In genomic region chr16:88535181-88535856, GRCh38 we compare ENCODE assay signal across 9 cellular contexts. TPM values are rescaled to one million over a fixed set of nuclear protein-coding genes. Genes with fewer than 3 reads are reported as not detected.
DNase-seq lines count a peak whose midpoint lies in the region; ATAC-seq and TF ChIP-seq lines count a peak whose summit lies in the region.
"Had no signal": no experiment of that assay in that cellular context is flagged by ENCODE, and none has a peak within 500 bp of the region (broad histone marks: within the 10 kb centered on the region; RNA-seq: fewer than 3 reads in every experiment).

No MANE protein-coding gene starts in this region.

- H3K4me2 ChIP-seq in BLaER1: peak overlapping the region; percentile 97
- H3K4me2 ChIP-seq in MM.1S (ENCODE audit: low read depth, low read length): peak overlapping the region; percentile 54; the same call in 1 of the 2 replicates
- H3K4me2 ChIP-seq in neural cell (ENCODE audit: low read length): no peak overlapping the region

- peaks cover 60% of the 10 kb centered on the region for H3K4me1 ChIP-seq in BLaER1
- H3K4me1 ChIP-seq in MM.1S (ENCODE audit: low read length): no peaks in the 10 kb centered on the region

- H4K20me1 ChIP-seq in BLaER1 (peaks cover 9% of the 10 kb centered on the region), MM.1S (ENCODE audit: insufficient read depth, low read length) (no peaks in the 10 kb centered on the region), neural cell (ENCODE audit: insufficient read depth) (no peaks in the 10 kb centered on the region)

- H3K79me2 ChIP-seq in MM.1S (ENCODE audit: low read length) (no peaks in the 10 kb centered on the region), neural cell (replicated peaks; ENCODE audit: insufficient read depth, low read length) (no peaks in the 10 kb centered on the region)

- TF ChIP-seq RAD21 in neural cell (conservative IDR thresholded peaks at IDR 0.05): no peak

- peak overlapping the region; percentile 95 for H3K27ac ChIP-seq in BLaER1
- H3K27ac ChIP-seq in MM.1S (ENCODE audit: low read length): no peak overlapping the region
- no peak overlapping the region for H3K27ac ChIP-seq in neural cell (ENCODE audit: low read length)
- H3K27ac ChIP-seq: HL-60 had no signal

- H3K9me2 ChIP-seq in MM.1S (replicated peaks; ENCODE audit: insufficient read depth, low read length) (no peaks in the 10 kb centered on the region), neural cell (ENCODE audit: insufficient read depth, low read length) (no peaks in the 10 kb centered on the region)

- DNase-seq in MM.1S (no peak), epithelial cell of esophagus (ENCODE audit: low read depth) (no peak), globus pallidus (ENCODE audit: low spot score) (no peak), NCI-H146 treated with DMSO at 0.1 percent for 48 hours (lab: John Stamatoyannopoulos, UW; ENCODE audit: unreplicated experiment) (no peak)

- H3F3A ChIP-seq in MM.1S (ENCODE audit: insufficient read depth, low read length) (no peaks in the 10 kb centered on the region), neural cell (ENCODE audit: insufficient read depth, low read length, poor library complexity, severe bottlenecking) (no peaks in the 10 kb centered on the region)

- no peak for TF ChIP-seq EP300 in neural cell (conservative IDR thresholded peaks at IDR 0.05; ENCODE audit: poor library complexity, severe bottlenecking)

- H3K4me3 ChIP-seq in BLaER1: peak overlapping the region; percentile 82
- peak overlapping the region; percentile 34; the same call in 1 of the 2 replicates for H3K4me3 ChIP-seq in MM.1S (ENCODE audit: low read length)
- peak overlapping the region; percentile 42 for H3K4me3 ChIP-seq in epithelial cell of esophagus (ENCODE audit: low read length)
- peak overlapping the region; percentile 67 for H3K4me3 ChIP-seq in neural cell (ENCODE audit: low read length)

- H2AFZ ChIP-seq in MM.1S (ENCODE audit: low read length): no peak overlapping the region
- no peak overlapping the region for H2AFZ ChIP-seq in neural cell (ENCODE audit: low read depth, low read length)

- no peak for TF ChIP-seq CTCF in MM.1S (IDR thresholded peaks at IDR 0.05; ENCODE audit: low read length)
- TF ChIP-seq CTCF in epithelial cell of esophagus (IDR thresholded peaks at IDR 0.05; ENCODE audit: insufficient read depth, low read depth, low read length, missing control alignments): no peak
- TF ChIP-seq CTCF in neural cell (IDR thresholded peaks at IDR 0.05; ENCODE audit: poor library complexity, severe bottlenecking): no peak

- H3K9ac ChIP-seq in BLaER1 (peak overlapping the region; percentile 92), MM.1S (ENCODE audit: low read length) (no peak overlapping the region), neural cell (ENCODE audit: low read length) (peak overlapping the region; percentile 52)

- H3K9me3 ChIP-seq in BLaER1 (no peaks in the 10 kb centered on the region), MM.1S (replicated peaks; ENCODE audit: insufficient read depth, low read length) (no peaks in the 10 kb centered on the region), neural cell (ENCODE audit: low read length) (no peaks in the 10 kb centered on the region)

- H3K27me3 ChIP-seq in BLaER1 (no peaks in the 10 kb centered on the region), MM.1S (replicated peaks; ENCODE audit: insufficient read depth, low read length) (peaks cover 7% of the 10 kb centered on the region; the same call in 1 of the 2 replicates), neural cell (ENCODE audit: insufficient read depth, low read depth, low read length) (no peaks in the 10 kb centered on the region)

- ATAC-seq in GM21723 (IDR thresholded peaks at IDR 0.05; ENCODE audit: unreplicated experiment): no peak
- no peak for ATAC-seq in GM21526 (IDR thresholded peaks at IDR 0.05; ENCODE audit: low FRiP score, unreplicated experiment)

- H3K36me3 ChIP-seq in BLaER1 (no peaks in the 10 kb centered on the region; the same call in 1 of the 2 replicates), MM.1S (replicated peaks; ENCODE audit: insufficient read depth, low read length) (no peaks in the 10 kb centered on the region), neural cell (ENCODE audit: insufficient read depth, low read length) (no peaks in the 10 kb centered on the region)

TF ChIP-seq in neural cell, 6 proteins besides CTCF, POLR2A, EP300 and RAD21:
- no peak for TF ChIP-seq EZH2 (IDR thresholded peaks at IDR 0.05; ENCODE audit: borderline replicate concordance, insufficient read depth, low read length, poor library complexity, severe bottlenecking)

RNA-seq across cellular contexts. Expression of gene ZC3H18, which starts 34.9 kb away (rescaled TPM):
- polyA plus RNA-seq in neural cell: 12.8 and 17.5 TPM in 2 replicates
- 20.9 and 23.2 TPM in 2 replicates for polyA minus RNA-seq in neural cell
